ENCODE assay signal across 9 cellular contexts in genomic region chr16:17377360-17378324, GRCh38.
DNase-seq lines count a peak whose midpoint lies in the region; ATAC-seq and TF ChIP-seq lines count a peak whose summit lies in the region.
"Had no signal": no experiment of that assay in that cellular context is flagged by ENCODE, and none has a peak within 500 bp of the region (broad histone marks: within the 10 kb centered on the region; RNA-seq: fewer than 3 reads in every experiment).

No MANE protein-coding gene starts in this region.

- no peaks in the 10 kb centered on the region for H3K4me1 ChIP-seq in mammary epithelial cell (ENCODE audit: insufficient read depth, low read length)

- intact Hi-C loops in posterior vena cava (cut with DNase I) (no loop called here), mammary epithelial cell (cut with micrococcal nuclease) (no loop called here)

- ATAC-seq in GM18499 (IDR thresholded peaks at IDR 0.05; ENCODE audit: insufficient read depth, unreplicated experiment) (peak; percentile 53), HG03135 (IDR thresholded peaks at IDR 0.05; ENCODE audit: unreplicated experiment) (peak; percentile 64), GM21528 (IDR thresholded peaks at IDR 0.05; ENCODE audit: low FRiP score, unreplicated experiment) (no peak), GM19324 (IDR thresholded peaks at IDR 0.05; ENCODE audit: low FRiP score, unreplicated experiment) (no peak)
- ATAC-seq in central memory CD8-positive, alpha-beta T cell (replicated peaks; ENCODE audit: extremely low read depth, poor library complexity, severe bottlenecking), result peak; percentile 32

- H3K4me3 ChIP-seq in mammary epithelial cell (replicated peaks in 1 of 3; ENCODE audit: insufficient read depth in 1 of 3, low read depth in 2 of 3, low read length in 3 of 3), result no peak overlapping the region

- no peaks in the 10 kb centered on the region for H3K9me3 Mint-ChIP-seq in central memory CD8-positive, alpha-beta T cell

- dilution Hi-C loops in mammary epithelial cell (cut with HindIII; ENCODE audit: low sequenced_read_pairs), result no loop called here

- peak overlapping the region; percentile 35 for H3K27ac Mint-ChIP-seq in central memory CD8-positive, alpha-beta T cell (ENCODE audit: low read depth)

- in situ Hi-C loops in mammary epithelial cell (cut with MboI; ENCODE audit: low sequenced_read_pairs in 2 of 2), result no loop called here

- peaks cover 60% of the 10 kb centered on the region for H3K4me1 Mint-ChIP-seq in central memory CD8-positive, alpha-beta T cell

- peaks cover 6% of the 10 kb centered on the region for H3K36me3 Mint-ChIP-seq in central memory CD8-positive, alpha-beta T cell (ENCODE audit: insufficient read depth)

- no peak overlapping the region for H2AFZ ChIP-seq in mammary epithelial cell (ENCODE audit: low read depth, low read length)

- BruUV-seq in mammary epithelial cell (replicated peaks; lab: Mats Ljungman, UMichigan), result no TSS peak

- no peak overlapping the region for H3K4me3 Mint-ChIP-seq in central memory CD8-positive, alpha-beta T cell

- DNase-seq in central memory CD8-positive, alpha-beta T cell (ENCODE audit: low spot score in 2 of 2), result no peak
- peak; percentile 53 for DNase-seq in posterior vena cava (ENCODE audit: low spot score)
- DNase-seq in mammary epithelial cell, result no peak
- DNase-seq in NCI-H2081 treated with DMSO at 0.1 percent for 48 hours (lab: John Stamatoyannopoulos, UW), result no peak
- DNase-seq: T1000 had no signal

- no peaks in the 10 kb centered on the region for H3K27me3 Mint-ChIP-seq in central memory CD8-positive, alpha-beta T cell

- H3K9ac ChIP-seq in mammary epithelial cell (ENCODE audit: insufficient read depth, low read length), result no peak overlapping the region

- H3K4me2 ChIP-seq in mammary epithelial cell (ENCODE audit: insufficient read depth, low read depth, low read length), result no peak overlapping the region

- 57% methylated on average over 9 of the region's 11 CpGs for WGBS in mammary epithelial cell (ENCODE audit: low coverage, missing lambda C conversion rate)

- CTCF ChIA-PET in mammary epithelial cell (lab: Charles Lee; ENCODE audit: low non-redundant PET), result no interaction called here

- no peak overlapping the region for H3K27ac ChIP-seq in mammary epithelial cell (ENCODE audit: insufficient read depth, low read depth, low read length)

- H3K27me3 ChIP-seq in mammary epithelial cell (ENCODE audit: insufficient read depth, low read length), result no peaks in the 10 kb centered on the region

- H3K9me3 ChIP-seq in mammary epithelial cell (replicated peaks; ENCODE audit: insufficient read depth, low read length), result no peaks in the 10 kb centered on the region

- no peaks in the 10 kb centered on the region for H3K36me3 ChIP-seq in mammary epithelial cell (ENCODE audit: insufficient read depth, low read length)

- H4K20me1 ChIP-seq in mammary epithelial cell (ENCODE audit: insufficient read depth, low read length), result no peaks in the 10 kb centered on the region

- no peak for TF ChIP-seq CTCF in mammary epithelial cell (conservative IDR thresholded peaks at IDR 0.05 in 1 of 2, IDR thresholded peaks at IDR 0.05 in 1 of 2; ENCODE audit: extremely low read depth in 1 of 2, insufficient read depth in 1 of 2, low read depth in 1 of 2, low read length in 2 of 2)

- no peaks in the 10 kb centered on the region for H3K79me2 ChIP-seq in mammary epithelial cell (ENCODE audit: insufficient read depth, low read length)

Comparison
In these comparisons a context has a peak if more than half of its experiments do, and no peak if none do; other contexts are left out.
1. ATAC-seq: peak in GM18499 (single experiment), HG03135 (single experiment) and central memory CD8-positive, alpha-beta T cell (single experiment); none in GM21528 (single experiment) and GM19324 (single experiment).